ENCODE assay signal across 13 cellular contexts in the genomic region with DNA sequence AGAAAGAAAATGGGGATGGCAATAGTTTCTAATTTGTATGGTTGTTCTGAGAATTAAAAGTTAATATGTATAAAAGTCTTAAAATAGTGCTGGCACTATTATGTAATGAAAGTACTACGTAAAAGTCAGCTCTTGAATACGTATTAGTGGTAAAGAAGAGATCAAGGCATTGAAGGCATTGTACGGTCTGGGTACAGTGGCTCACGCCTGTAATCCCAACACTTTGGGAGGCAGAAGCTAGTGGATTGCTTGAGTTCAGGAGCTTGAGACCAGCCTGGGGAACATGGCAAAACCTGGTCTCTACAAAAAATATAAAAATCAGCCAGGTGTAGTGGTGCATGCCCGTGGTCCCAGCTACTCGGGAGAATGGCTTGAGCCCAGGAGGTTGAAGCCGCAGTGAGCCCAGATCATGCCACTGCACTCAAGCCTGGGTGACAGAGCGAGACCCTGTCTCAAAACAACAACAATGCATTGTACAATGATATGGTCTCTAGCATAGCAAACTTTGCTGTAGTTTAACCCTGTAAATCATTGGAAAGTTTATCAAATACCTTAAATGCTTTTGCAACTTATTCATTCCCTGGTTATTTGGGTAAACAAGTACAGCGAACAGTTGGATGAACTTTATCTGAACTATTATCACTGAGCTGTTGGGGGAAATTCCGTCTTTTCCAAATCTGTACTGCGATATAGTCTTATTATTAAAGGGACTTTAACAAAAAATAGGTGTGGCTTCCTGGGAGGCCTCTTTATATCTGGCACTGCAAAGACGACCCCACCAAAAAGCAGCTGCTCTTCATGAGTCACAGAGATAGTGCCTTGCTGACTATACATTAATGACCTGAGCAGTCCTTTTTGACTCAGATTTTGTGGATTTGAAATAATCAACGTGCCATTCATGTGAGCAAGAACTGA.
A peak's percentile ranks its signal among the peaks of the same experiment; 100 is the strongest.
DNase-seq lines count a peak whose midpoint lies in the region; TF ChIP-seq lines count a peak whose summit lies in the region.
"Had no signal": no experiment of that assay in that cellular context is flagged by ENCODE, and none has a peak within 500 bp of the region (broad histone marks: within the 10 kb centered on the region; RNA-seq: fewer than 3 reads in every experiment).

No MANE protein-coding gene starts in this region.

- no peaks in the 10 kb centered on the region; the same call in 1 of the 2 replicates for H3K9me3 ChIP-seq in SJSA1 (replicated peaks)
- H3K9me3 ChIP-seq in colonic mucosa, result no peaks in the 10 kb centered on the region

- intact Hi-C loops in colonic mucosa (cut with DNase I), result no loop called here

- TF ChIP-seq CTCF in fibroblast of pulmonary artery (IDR thresholded peaks at IDR 0.05; ENCODE audit: low read length, missing control alignments) (no peak), colonic mucosa (IDR thresholded peaks at IDR 0.05) (no peak)

- in situ Hi-C loops in KBM-7 (cut with MboI; ENCODE audit: low pct_unique_long_range_greater_than_20kb, low sequenced_read_pairs), result no loop called here

- peak; percentile 91 for DNase-seq in EL
- DNase-seq in SJSA1 (ENCODE audit: low read depth in 1 of 2, low spot score in 2 of 2), result peak; percentile 81 to 91
- DNase-seq in fibroblast of pulmonary artery (ENCODE audit: low read depth), result peak; percentile 89
- DNase-seq in pulmonary artery endothelial cell (ENCODE audit: low read depth, low spot score), result peak; percentile 49
- no peak for DNase-seq in NCI-H1436 (lab: John Stamatoyannopoulos, UW)
- no peak for DNase-seq in NCI-H2081 (lab: John Stamatoyannopoulos, UW)
- no peak for DNase-seq in KBM-7
- DNase-seq in colonic mucosa, result no peak
- DNase-seq: aorta, GOT3, NCI-H2029 treated with DMSO at 0.1 percent for 48 hours, upper lobe of left lung had no signal

- H3K4me1 ChIP-seq in SJSA1 (replicated peaks), result peaks cover 42% of the 10 kb centered on the region
- H3K4me1 ChIP-seq in colonic mucosa, result no peaks in the 10 kb centered on the region

- H3K27ac ChIP-seq in SJSA1 (peak overlapping the region; percentile 58), colonic mucosa (no peak overlapping the region)
- H3K27ac ChIP-seq: HL-60 had no signal

- H3K9ac ChIP-seq in colonic mucosa (ENCODE audit: low read depth in 2 of 2, low read length in 2 of 2), result no peak overlapping the region

- H3K27me3 ChIP-seq in SJSA1 (replicated peaks) (no peaks in the 10 kb centered on the region), colonic mucosa (no peaks in the 10 kb centered on the region)
- H3K27me3 ChIP-seq: upper lobe of left lung had no signal

- H3K36me3 ChIP-seq in SJSA1 (no peaks in the 10 kb centered on the region), colonic mucosa (no peaks in the 10 kb centered on the region)
- H3K36me3 ChIP-seq: upper lobe of left lung had no signal

- H3K4me3 ChIP-seq in SJSA1 (no peak overlapping the region), fibroblast of pulmonary artery (replicated peaks; ENCODE audit: low read depth, low read length) (no peak overlapping the region), colonic mucosa (no peak overlapping the region)
- H3K4me3 ChIP-seq: upper lobe of left lung had no signal

Comparison
In these comparisons a context has a peak if more than half of its experiments do, and no peak if none do; other contexts are left out.
1. DNase-seq: peak in EL (single experiment), SJSA1 (2 of 2), fibroblast of pulmonary artery (single experiment) and pulmonary artery endothelial cell (single experiment); none in NCI-H1436 (single experiment), NCI-H2081 (0 of 2), KBM-7 (single experiment) and colonic mucosa (single experiment).